Comparison of ENCODE assay signal across 23 cellular contexts in genomic region chr17:82517230-82517865, GRCh38. TPM values are rescaled to one million over a fixed set of nuclear protein-coding genes. Genes with fewer than 3 reads are reported as not detected.
DNase-seq lines count a peak whose midpoint lies in the region; ATAC-seq and TF ChIP-seq lines count a peak whose summit lies in the region.
"Had no signal": no experiment of that assay in that cellular context is flagged by ENCODE, and none has a peak within 500 bp of the region (broad histone marks: within the 10 kb centered on the region; RNA-seq: fewer than 3 reads in every experiment).

No MANE protein-coding gene starts in this region.

- H3K4me1 ChIP-seq in psoas muscle: peaks cover 15% of the 10 kb centered on the region

- peak overlapping the region; percentile 36 for H3K27ac Mint-ChIP-seq in CD4-positive, alpha-beta T cell
- H3K27ac Mint-ChIP-seq: CD8-positive, alpha-beta T cell; T-cell had no signal

- peak overlapping the region; percentile 15 for H3K4me3 Mint-ChIP-seq in CD4-positive, alpha-beta T cell
- H3K4me3 Mint-ChIP-seq: CD8-positive, alpha-beta T cell; T-cell had no signal

- H3K9me3 Mint-ChIP-seq in CD4-positive, alpha-beta T cell: no peaks in the 10 kb centered on the region
- H3K9me3 Mint-ChIP-seq: CD8-positive, alpha-beta T cell; T-cell had no signal

- peaks cover 5% of the 10 kb centered on the region for H3K36me3 Mint-ChIP-seq in CD4-positive, alpha-beta T cell (ENCODE audit: low read depth)

- ATAC-seq in CD4-positive, alpha-beta T cell (ENCODE audit: poor library complexity): no peak
- ATAC-seq in psoas muscle (no peak), HG03521 (IDR thresholded peaks at IDR 0.05; ENCODE audit: unreplicated experiment) (no peak)
- ATAC-seq: CD8-positive, alpha-beta T cell; gastroesophageal sphincter; Right ventricle myocardium inferior; T-cell had no signal

- no peaks in the 10 kb centered on the region for H3K27me3 Mint-ChIP-seq in CD4-positive, alpha-beta T cell
- H3K27me3 Mint-ChIP-seq: T-cell had no signal

- H3K4me1 Mint-ChIP-seq in CD4-positive, alpha-beta T cell (ENCODE audit: low read depth): peaks cover 12% of the 10 kb centered on the region

- DNase-seq in CD4-positive, alpha-beta T cell: no peak
- DNase-seq in MG63 (peak; percentile 81), epithelial cell of esophagus (ENCODE audit: low read depth) (peak; percentile 61), psoas muscle (no peak), NCI-H2107 (lab: John Stamatoyannopoulos, UW) (no peak), NCI-H1436 treated with DMSO at 0.1 percent for 48 hours (lab: John Stamatoyannopoulos, UW) (no peak)
- DNase-seq: activated CD4-positive, alpha-beta T cell treated with anti-CD3 and anti-CD28 coated beads, Interleukin-2, amount 50 U/mL, for 1 hour; activated gamma-delta T cell treated with Interleukin-2 at 50 U/mL for 16 hours; amygdala; CD8-positive, alpha-beta T cell; central memory CD4-positive, alpha-beta T cell; DMS79 treated with DMSO at 0.1 percent for 48 hours; KG1; NCI-H2029; NCI-H510A treated with DMSO at 0.1 percent for 48 hours; occipital lobe; T-cell had no signal

- TF ChIP-seq CTCF in CD4-positive, alpha-beta T cell (IDR thresholded peaks at IDR 0.05): no peak
- TF ChIP-seq CTCF in epithelial cell of esophagus (IDR thresholded peaks at IDR 0.05; ENCODE audit: insufficient read depth, low read depth, low read length, missing control alignments): no peak
- no peak for TF ChIP-seq CTCF in psoas muscle (IDR thresholded peaks at IDR 0.05)

- no peaks in the 10 kb centered on the region for H3K27me3 ChIP-seq in CD4-positive, alpha-beta T cell (ENCODE audit: control insufficient read depth, insufficient read depth, low read length)
- H3K27me3 ChIP-seq in MG63 (no peaks in the 10 kb centered on the region), psoas muscle (ENCODE audit: insufficient read depth in 3 of 3, low read length in 2 of 3) (no peaks in the 10 kb centered on the region)
- H3K27me3 ChIP-seq: gastroesophageal sphincter, right atrium auricular region, suprapubic skin had no signal

- CTCF ChIA-PET in CD4-positive, alpha-beta T cell (lab: Charles Lee): no interaction called here

- 74 to 81% (median 77%) methylated on average over 10 of the region's 10 CpGs for WGBS in psoas muscle, 3 donors

- intact Hi-C loops in CD4-positive, alpha-beta T cell (cut with DNase I, micrococcal nuclease): no loop called here
- intact Hi-C loops in psoas muscle (cut with DNase I): no loop called here

- H3K4me3 ChIP-seq in MG63 (no peak overlapping the region), epithelial cell of esophagus (ENCODE audit: low read length) (no peak overlapping the region), psoas muscle (no peak overlapping the region)
- H3K4me3 ChIP-seq: gastroesophageal sphincter, lung, right atrium auricular region, suprapubic skin had no signal

- peaks cover 3% of the 10 kb centered on the region for H3K36me3 ChIP-seq in MG63
- no peaks in the 10 kb centered on the region for H3K36me3 ChIP-seq in psoas muscle (ENCODE audit: insufficient read depth in 1 of 2, low read depth in 1 of 2)
- H3K36me3 ChIP-seq: gastroesophageal sphincter, right atrium auricular region, suprapubic skin had no signal

- POLR2A ChIA-PET in CD4-positive, alpha-beta T cell (lab: Charles Lee): no interaction called here

- H3K27ac ChIP-seq in CD4-positive, alpha-beta T cell (ENCODE audit: low read depth, low read length): no peak overlapping the region
- H3K27ac ChIP-seq in psoas muscle: peak overlapping the region; percentile 4
- H3K27ac ChIP-seq: gastroesophageal sphincter, right atrium auricular region, suprapubic skin had no signal

- H3K9me3 ChIP-seq in CD4-positive, alpha-beta T cell (ENCODE audit: control insufficient read depth, low read length): no peaks in the 10 kb centered on the region
- H3K9me3 ChIP-seq in MG63: peaks cover 13% of the 10 kb centered on the region
- H3K9me3 ChIP-seq in psoas muscle: no peaks in the 10 kb centered on the region
- H3K9me3 ChIP-seq: gastroesophageal sphincter, right atrium auricular region, suprapubic skin had no signal

RNA-seq across cellular contexts. Expression of gene FOXK2, which starts 2.2 kb away (rescaled TPM):
- total RNA-seq in CD4-positive, alpha-beta T cell: 10 to 100 TPM; 32.5 to 33.7 TPM
- total RNA-seq in MG63 (2014; rRNA removed; shearing (Covaris generic); ENCODE audit: low replicate concordance): 42.6 and 48.5 TPM in 2 replicates
- 10 to 100 TPM; 53.6 to 91.6 (median 66.2) TPM for total RNA-seq in psoas muscle
- 10 to 100 TPM; 38.9 to 96.4 (median 45.9) TPM for polyA plus RNA-seq in psoas muscle

RNA-seq across cellular contexts. Expression of gene NARF, which starts 58.8 kb away (rescaled TPM):
- 10 to 100 TPM; 57.1 to 62.0 TPM for total RNA-seq in CD4-positive, alpha-beta T cell
- total RNA-seq in MG63 (2014; rRNA removed; shearing (Covaris generic); ENCODE audit: low replicate concordance): 15.8 and 33.7 TPM in 2 replicates
- 10 to 100 TPM; 32.8 to 56.1 (median 46.0) TPM for total RNA-seq in psoas muscle
- polyA plus RNA-seq in psoas muscle: 100 to 1,000 TPM in 1 of 3 donors, 10 to 100 TPM in 2; 37.0 to 129 (median 39.2) TPM

Comparison
In these comparisons a context has a peak if more than half of its experiments do, and no peak if none do; other contexts are left out.
1. DNase-seq: peak in MG63 (single experiment) and epithelial cell of esophagus (single experiment); none in CD4-positive, alpha-beta T cell (0 of 10), psoas muscle (0 of 2), NCI-H2107 (single experiment) and NCI-H1436 treated with DMSO at 0.1 percent for 48 hours (single experiment).